In the genomic region with DNA sequence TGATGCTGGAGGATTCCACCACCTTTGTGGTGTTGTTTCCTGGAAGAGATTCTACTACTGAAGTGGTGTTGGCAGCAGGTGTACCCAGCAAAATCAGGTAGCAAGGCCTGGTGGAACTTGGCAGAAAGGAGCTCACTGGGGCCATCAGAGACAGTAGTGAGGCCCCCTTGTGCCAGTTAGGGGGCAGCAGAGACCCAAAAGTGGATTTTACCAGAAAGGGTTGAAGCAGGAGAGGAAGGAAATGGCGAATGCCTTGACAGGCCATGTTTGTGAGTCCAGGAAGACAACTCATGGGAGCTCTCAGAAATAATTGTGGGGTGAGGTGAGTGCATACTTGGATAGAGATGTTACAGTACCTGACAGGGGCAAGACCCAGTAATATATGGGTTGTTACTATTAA, we compare ENCODE assay signal across 11 cellular contexts.
DNase-seq lines count a peak whose midpoint lies in the region; ATAC-seq and TF ChIP-seq lines count a peak whose summit lies in the region.
"Had no signal": no experiment of that assay in that cellular context is flagged by ENCODE, and none has a peak within 500 bp of the region (broad histone marks: within the 10 kb centered on the region; RNA-seq: fewer than 3 reads in every experiment).

No MANE protein-coding gene starts in this region.

- H3K9me3 Mint-ChIP-seq in activated B cell treated with CpG ODN at 0.5 μM for 24 hours (peaks cover 2% of the 10 kb centered on the region), neural progenitor cell (peaks cover 5% of the 10 kb centered on the region)

- H4K5ac ChIP-seq in IMR-90 (ENCODE audit: low read depth, low read length) = no peak overlapping the region

- H4K8ac ChIP-seq in IMR-90 (ENCODE audit: low read depth in 2 of 2, low read length in 2 of 2) = no peak overlapping the region

- in situ Hi-C loops in IMR-90 (cut with MboI; ENCODE audit: low sequenced_read_pairs) = no loop called here

- H2BK20ac ChIP-seq in IMR-90 (ENCODE audit: low read depth, low read length) = no peak overlapping the region

- no peak overlapping the region for H2BK5ac ChIP-seq in IMR-90 (ENCODE audit: low read depth, low read length, poor library complexity, severe bottlenecking)

- H3K4me3 ChIP-seq in IMR-90 (ENCODE audit: insufficient read depth, low read depth, low read length) = no peak overlapping the region
- no peak overlapping the region for H3K4me3 ChIP-seq in neural progenitor cell
- H3K4me3 ChIP-seq in gastroesophageal sphincter = no peak overlapping the region

- peaks cover 2% of the 10 kb centered on the region; the same call in 1 of the 2 replicates for H3K4me1 ChIP-seq in IMR-90 (ENCODE audit: control insufficient read depth, insufficient read depth, low read length)
- H3K4me1 ChIP-seq in neural progenitor cell = no peaks in the 10 kb centered on the region
- H3K4me1 ChIP-seq in gastroesophageal sphincter = no peaks in the 10 kb centered on the region

- no peak overlapping the region for H2AK5ac ChIP-seq in IMR-90 (ENCODE audit: low read depth, low read length)

- peaks cover 23 to 33% of the 10 kb centered on the region in 2 experiments for H3K79me1 ChIP-seq in IMR-90 (ENCODE audit: low read depth in 1 of 2, low read length in 2 of 2)

- H3K27ac Mint-ChIP-seq in activated B cell treated with CpG ODN at 0.5 μM for 24 hours (peak overlapping the region; percentile 1), neural progenitor cell (no peak overlapping the region)

- H3K27me3 ChIP-seq in IMR-90 (ENCODE audit: control insufficient read depth, insufficient read depth, low read length) = no peaks in the 10 kb centered on the region
- no peaks in the 10 kb centered on the region for H3K27me3 ChIP-seq in neural progenitor cell
- H3K27me3 ChIP-seq in gastroesophageal sphincter = no peaks in the 10 kb centered on the region

- dilution Hi-C loops in IMR-90 (cut with HindIII; ENCODE audit: low sequenced_read_pairs, unreplicated experiment) = no loop called here

- no peak overlapping the region for H3K23ac ChIP-seq in IMR-90 (ENCODE audit: low read depth, low read length)

- BruUV-seq in IMR-90 (replicated peaks; lab: Mats Ljungman, UMichigan) = no TSS peak

- peak; percentile 22; the same call in 1 of the 2 replicates for TF ChIP-seq RAD21 in IMR-90 (IDR thresholded peaks at IDR 0.05; ENCODE audit: low read length)

- H3K18ac ChIP-seq in IMR-90 (ENCODE audit: low read depth, low read length) = no peak overlapping the region

- TF ChIP-seq CTCF in IMR-90 (conservative IDR thresholded peaks at IDR 0.05; ENCODE audit: low read depth, low read length) = peak; percentile 35
- no peak for TF ChIP-seq CTCF in activated B cell treated with CpG ODN at 0.5 μM for 24 hours (IDR thresholded peaks at IDR 0.05)
- TF ChIP-seq CTCF in neural progenitor cell (IDR thresholded peaks at IDR 0.05) = peak; percentile 59
- TF ChIP-seq CTCF in gastroesophageal sphincter (IDR thresholded peaks at IDR 0.05) = no peak

- no peak overlapping the region for H2BK15ac ChIP-seq in IMR-90 (ENCODE audit: low read depth, low read length)

- no peak overlapping the region for H2AFZ ChIP-seq in IMR-90 (replicated peaks; ENCODE audit: low read length, poor library complexity)
- no peak overlapping the region for H2AFZ ChIP-seq in neural progenitor cell (replicated peaks)

- H3K14ac ChIP-seq in IMR-90 (replicated peaks; ENCODE audit: low read depth, low read length) = no peak overlapping the region

- H4K91ac ChIP-seq in IMR-90 (ENCODE audit: insufficient read depth, low read depth, low read length) = no peak overlapping the region

- H2BK120ac ChIP-seq in IMR-90 (ENCODE audit: low read depth, low read length) = no peak overlapping the region

- H2AK9ac ChIP-seq in IMR-90 (replicated peaks; ENCODE audit: low read depth, low read length, poor library complexity) = no peak overlapping the region

- H3K27ac ChIP-seq in IMR-90 (ENCODE audit: insufficient read depth, low read length) (no peak overlapping the region), neural progenitor cell (no peak overlapping the region), gastroesophageal sphincter (no peak overlapping the region)

- peak; percentile 20 for DNase-seq in activated CD4-positive, alpha-beta T cell treated with anti-CD3 and anti-CD28 coated beads for 48 hours
- no peak for DNase-seq in activated CD4-positive, alpha-beta T cell treated with anti-CD3 and anti-CD28 coated beads for 4 hours
- DNase-seq in IMR-90 (no peak), activated B cell treated with CpG ODN at 0.5 μM for 24 hours (no peak), neural progenitor cell (ENCODE audit: low spot score) (peak; percentile 50), GOT3 (lab: John Stamatoyannopoulos, UW) (no peak), C1 segment of cervical spinal cord (lab: John Stamatoyannopoulos, UW) (no peak)
- DNase-seq: amniotic stem cell, NCI-H2081, SHP77 treated with DMSO at 0.1 percent for 48 hours had no signal

- TF ChIP-seq EP300 in gastroesophageal sphincter (IDR thresholded peaks at IDR 0.05) = no peak

- no peak overlapping the region for H3K4me3 Mint-ChIP-seq in activated B cell treated with CpG ODN at 0.5 μM for 24 hours
- H3K4me3 Mint-ChIP-seq in neural progenitor cell = no peak overlapping the region

- no peak overlapping the region for H3K9ac ChIP-seq in IMR-90 (ENCODE audit: low read depth, low read length)
- H3K9ac ChIP-seq in neural progenitor cell = no peak overlapping the region

- TF ChIP-seq POLR2A in IMR-90 (IDR thresholded peaks at IDR 0.05; ENCODE audit: low read depth, low read length) (no peak), gastroesophageal sphincter (IDR thresholded peaks at IDR 0.05) (no peak)

- no peaks in the 10 kb centered on the region for H3K27me3 Mint-ChIP-seq in activated B cell treated with CpG ODN at 0.5 μM for 24 hours
- H3K27me3 Mint-ChIP-seq in neural progenitor cell (ENCODE audit: insufficient read depth, low read depth) = no peaks in the 10 kb centered on the region

- WGBS in IMR-90 (ENCODE audit: extremely low coverage in 2 of 2, insufficient read length in 1 of 2), 2 experiments = 80% methylated on average over 1 of the region's 1 CpG; no CpG with 5 or more reads in 1 of the 2 experiments
- WGBS in gastroesophageal sphincter (ENCODE audit: low coverage in 1 of 2), 2 donors = 88 to 100% methylated on average over 1 of the region's 1 CpG

- no peaks in the 10 kb centered on the region for H3F3A ChIP-seq in neural progenitor cell (ENCODE audit: low read depth)

- H3K4me2 ChIP-seq in IMR-90 (ENCODE audit: low read depth, low read length) (no peak overlapping the region), neural progenitor cell (no peak overlapping the region)

- H3K36me3 ChIP-seq in IMR-90 (ENCODE audit: control insufficient read depth, insufficient read depth, low read length) (peaks cover 4% of the 10 kb centered on the region), neural progenitor cell (peaks cover 5% of the 10 kb centered on the region), gastroesophageal sphincter (no peaks in the 10 kb centered on the region)

- peaks cover 12% of the 10 kb centered on the region for H3K79me2 ChIP-seq in neural progenitor cell (ENCODE audit: low read depth)

- intact Hi-C loops in IMR-90 (cut with micrococcal nuclease) = no loop called here
- intact Hi-C loops in activated B cell treated with CpG ODN at 0.5 μM for 24 hours (cut with micrococcal nuclease) = loop anchor here (1.0 kb wide), 1 partner anchor 51 kb away; no protein-coding TSS in a partner anchor

- H3K36me3 Mint-ChIP-seq in activated B cell treated with CpG ODN at 0.5 μM for 24 hours (ENCODE audit: low read depth) = peaks cover 7% of the 10 kb centered on the region
- H3K36me3 Mint-ChIP-seq in neural progenitor cell = peaks cover 9% of the 10 kb centered on the region

- CTCF ChIA-PET in IMR-90 (lab: Yijun Ruan, JAX) (no interaction called here), activated B cell treated with CpG ODN at 0.5 μM for 24 hours (lab: Charles Lee) (interaction anchor here (0.6 to 1.4 kb wide), 5 partner anchors 8 to 283 kb away, joined by 3 to 10 read pairs (median 4); no protein-coding TSS in a partner anchor)

- H3K9me3 ChIP-seq in IMR-90 (ENCODE audit: control insufficient read depth, insufficient read depth, low read length) (no peaks in the 10 kb centered on the region), neural progenitor cell (ENCODE audit: low read depth) (no peaks in the 10 kb centered on the region), gastroesophageal sphincter (no peaks in the 10 kb centered on the region)

- no peaks in the 10 kb centered on the region; the same call in 1 of the 2 replicates for H3K9me1 ChIP-seq in IMR-90 (ENCODE audit: insufficient read depth, low read length)

- H4K20me1 ChIP-seq in IMR-90 (ENCODE audit: insufficient read depth, low read length) (0 out of 2 replicates have a peak, but pooled peaks cover 6% of the 10 kb centered on the region), neural progenitor cell (ENCODE audit: low read depth) (no peaks in the 10 kb centered on the region)

- H3K4me1 Mint-ChIP-seq in activated B cell treated with CpG ODN at 0.5 μM for 24 hours = peaks cover 50% of the 10 kb centered on the region
- H3K4me1 Mint-ChIP-seq in neural progenitor cell = peaks cover 2% of the 10 kb centered on the region

- POLR2A ChIA-PET in IMR-90 (lab: Charles Lee; ENCODE audit: unreplicated experiment) = no interaction called here
- POLR2A ChIA-PET in activated B cell treated with CpG ODN at 0.5 μM for 24 hours (lab: Charles Lee) = interaction anchor here (0.5 to 0.7 kb wide), 2 partner anchors 39 to 671 kb away, joined by 3 to 6 read pairs; no protein-coding TSS in a partner anchor

- ATAC-seq in IMR-90 (ENCODE audit: low read depth) = no peak
- no peak for ATAC-seq in activated B cell treated with CpG ODN at 0.5 μM for 24 hours (ENCODE audit: low read depth)
- no peak for ATAC-seq in gastroesophageal sphincter

- H3K56ac ChIP-seq in IMR-90 (ENCODE audit: extremely low read depth, insufficient read depth, low read length) = no peak overlapping the region

- H3K4ac ChIP-seq in IMR-90 (ENCODE audit: low read depth, low read length) = no peak overlapping the region

TF ChIP-seq in IMR-90, 13 proteins besides CTCF, POLR2A, EP300 and RAD21:
- TF ChIP-seq FOS (IDR thresholded peaks at IDR 0.05; ENCODE audit: low read depth, low read length) = no peak
- TF ChIP-seq, protein P1, sequence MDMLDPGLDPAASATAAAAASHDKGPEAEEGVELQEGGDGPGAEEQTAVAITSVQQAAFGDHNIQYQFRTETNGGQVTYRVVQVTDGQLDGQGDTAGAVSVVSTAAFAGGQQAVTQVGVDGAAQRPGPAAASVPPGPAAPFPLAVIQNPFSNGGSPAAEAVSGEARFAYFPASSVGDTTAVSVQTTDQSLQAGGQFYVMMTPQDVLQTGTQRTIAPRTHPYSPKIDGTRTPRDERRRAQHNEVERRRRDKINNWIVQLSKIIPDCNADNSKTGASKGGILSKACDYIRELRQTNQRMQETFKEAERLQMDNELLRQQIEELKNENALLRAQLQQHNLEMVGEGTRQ (IDR thresholded peaks at IDR 0.05; ENCODE audit: low read depth, low read length) = no peak
- TF ChIP-seq CHD1 (IDR thresholded peaks at IDR 0.05; ENCODE audit: low read depth, low read length) = no peak
- TF ChIP-seq CEBPB (IDR thresholded peaks at IDR 0.05; ENCODE audit: low read depth, low read length) = no peak
- no peak for TF ChIP-seq RCOR1 (IDR thresholded peaks at IDR 0.05; ENCODE audit: insufficient replicate concordance, low read length)
- TF ChIP-seq MAFK (IDR thresholded peaks at IDR 0.05; ENCODE audit: low read depth, low read length) = no peak
TF ChIP-seq in IMR-90: peak in this region for 0.

Comparison
In these comparisons a context has a peak if more than half of its experiments do, and no peak if none do; other contexts are left out.
1. DNase-seq: peak in activated CD4-positive, alpha-beta T cell treated with anti-CD3 and anti-CD28 coated beads for 48 hours (single experiment) and neural progenitor cell (single experiment); none in activated CD4-positive, alpha-beta T cell treated with anti-CD3 and anti-CD28 coated beads for 4 hours (0 of 2), IMR-90 (single experiment), activated B cell treated with CpG ODN at 0.5 μM for 24 hours (single experiment), GOT3 (single experiment) and C1 segment of cervical spinal cord (0 of 14).
2. CTCF ChIP-seq: peak in IMR-90 (single experiment) and neural progenitor cell (single experiment); none in activated B cell treated with CpG ODN at 0.5 μM for 24 hours (single experiment) and gastroesophageal sphincter (0 of 4).